Comparison of ENCODE assay signal across 9 cellular contexts in genomic region chr15:75902129-75902557, GRCh38. TPM values are rescaled to one million over a fixed set of nuclear protein-coding genes. Genes with fewer than 3 reads are reported as not detected.
DNase-seq lines count a peak whose midpoint lies in the region; ATAC-seq and TF ChIP-seq lines count a peak whose summit lies in the region.
"Had no signal": no experiment of that assay in that cellular context is flagged by ENCODE, and none has a peak within 500 bp of the region (broad histone marks: within the 10 kb centered on the region; RNA-seq: fewer than 3 reads in every experiment).

No MANE protein-coding gene starts in this region.

- H3K27ac ChIP-seq in ectodermal cell (ENCODE audit: insufficient read depth, low read depth, low read length, poor library complexity, severe bottlenecking) (peak overlapping the region; percentile 27), A673 (ENCODE audit: low read depth, low read length, poor library complexity, severe bottlenecking) (no peak overlapping the region)

- peak overlapping the region; percentile 71 for H3K27ac Mint-ChIP-seq in T-helper 1 cell treated with Interleukin-12 subunit alpha and Interleukin-12 subunit beta and Interleukin-4 antibody, amounts not matched to agents 30 μg/mL and 1 μg/mL, for 36 hours
- peak overlapping the region; percentile 88 for H3K27ac Mint-ChIP-seq in neural crest cell (ENCODE audit: unreplicated experiment)

- POLR2A ChIA-PET in A673 (lab: Charles Lee; ENCODE audit: low non-redundant PET), result no interaction called here

- DNase-seq in T-helper 1 cell, result no peak
- DNase-seq in NCI-H2171 treated with DMSO at 0.1 percent for 48 hours (lab: John Stamatoyannopoulos, UW), result peak; percentile 97
- DNase-seq in neural crest cell (ENCODE audit: low read depth, low spot score), result no peak
- no peak for DNase-seq in A673 (ENCODE audit: low spot score)
- no peak for DNase-seq in HPDE6-E6E7 (ENCODE audit: extremely low spot score)
- DNase-seq: IMR-90 had no signal

- H3K4me3 ChIP-seq in ectodermal cell (ENCODE audit: insufficient read depth, low read depth, low read length) (no peak overlapping the region), A673 (ENCODE audit: low read depth, low read length, poor library complexity, severe bottlenecking) (no peak overlapping the region)

- H3K9me3 ChIP-seq in ectodermal cell (ENCODE audit: control insufficient read depth, low read length) (no peaks in the 10 kb centered on the region), A673 (ENCODE audit: low read depth, low read length, poor library complexity, severe bottlenecking) (no peaks in the 10 kb centered on the region)

- H3K36me3 Mint-ChIP-seq in T-helper 1 cell treated with Interleukin-12 subunit alpha and Interleukin-12 subunit beta and Interleukin-4 antibody, amounts not matched to agents 30 μg/mL and 1 μg/mL, for 36 hours (ENCODE audit: low read depth), result peaks cover 21% of the 10 kb centered on the region
- H3K36me3 Mint-ChIP-seq in neural crest cell (ENCODE audit: low read depth), result peaks cover 5% of the 10 kb centered on the region

- H3K9me3 Mint-ChIP-seq in T-helper 1 cell treated with Interleukin-12 subunit alpha and Interleukin-12 subunit beta and Interleukin-4 antibody, amounts not matched to agents 30 μg/mL and 1 μg/mL, for 36 hours, result no peaks in the 10 kb centered on the region
- H3K9me3 Mint-ChIP-seq in neural crest cell, result no peaks in the 10 kb centered on the region

- H3K4me3 Mint-ChIP-seq in T-helper 1 cell treated with Interleukin-12 subunit alpha and Interleukin-12 subunit beta and Interleukin-4 antibody, amounts not matched to agents 30 μg/mL and 1 μg/mL, for 36 hours, result peak overlapping the region; percentile 58
- peak overlapping the region; percentile 100 for H3K4me3 Mint-ChIP-seq in neural crest cell

- no peaks in the 10 kb centered on the region for H3K27me3 Mint-ChIP-seq in T-helper 1 cell treated with Interleukin-12 subunit alpha and Interleukin-12 subunit beta and Interleukin-4 antibody, amounts not matched to agents 30 μg/mL and 1 μg/mL, for 36 hours (ENCODE audit: low read depth)
- H3K27me3 Mint-ChIP-seq in neural crest cell (ENCODE audit: low read depth), result no peaks in the 10 kb centered on the region

- WGBS in ectodermal cell, 2 experiments, result 65% methylated on average over 8 of the region's 8 CpGs

- peaks cover 30% of the 10 kb centered on the region for H3K4me1 Mint-ChIP-seq in T-helper 1 cell treated with Interleukin-12 subunit alpha and Interleukin-12 subunit beta and Interleukin-4 antibody, amounts not matched to agents 30 μg/mL and 1 μg/mL, for 36 hours (ENCODE audit: low read depth)
- peaks cover 37% of the 10 kb centered on the region for H3K4me1 Mint-ChIP-seq in neural crest cell

- no TSS peak for BruUV-seq in A673 (replicated peaks; lab: Mats Ljungman, UMichigan)

- H3K36me3 ChIP-seq in ectodermal cell (ENCODE audit: control insufficient read depth, insufficient read depth, low read length) (peaks cover 6% of the 10 kb centered on the region), A673 (ENCODE audit: insufficient read depth, low read length, poor library complexity, severe bottlenecking) (no peaks in the 10 kb centered on the region)

- no peak for TF ChIP-seq CTCF in neural crest cell (conservative IDR thresholded peaks at IDR 0.05)
- TF ChIP-seq CTCF in A673 (conservative IDR thresholded peaks at IDR 0.05; ENCODE audit: low read depth, low read length), result no peak

- peaks cover 7% of the 10 kb centered on the region for H3K4me1 ChIP-seq in ectodermal cell (ENCODE audit: control insufficient read depth, insufficient read depth, low read length)
- H3K4me1 ChIP-seq in A673 (ENCODE audit: insufficient read depth, low read length, poor library complexity, severe bottlenecking), result peaks cover 5% of the 10 kb centered on the region

- CTCF ChIA-PET in A673 (lab: Charles Lee), result no interaction called here

- H3K27me3 ChIP-seq in ectodermal cell (ENCODE audit: control insufficient read depth, insufficient read depth, low read length, poor library complexity, severe bottlenecking), result no peaks in the 10 kb centered on the region
- no peaks in the 10 kb centered on the region for H3K27me3 ChIP-seq in A673 (replicated peaks; ENCODE audit: insufficient read depth, low read depth, low read length, poor library complexity)

- intact Hi-C loops in A673 (cut with micrococcal nuclease; ENCODE audit: unreplicated experiment), result no loop called here

- ATAC-seq in HG03457 (IDR thresholded peaks at IDR 0.05; ENCODE audit: unreplicated experiment), result no peak

RNA-seq across cellular contexts. Expression of gene FBXO22, which starts 1.5 kb away (rescaled TPM):
- 51.3 TPM for polyA plus RNA-seq in ectodermal cell (2013, experiment 1 of 4)
- 48.1 TPM for polyA plus RNA-seq in ectodermal cell (2013, experiment 2 of 4)
- polyA plus RNA-seq in ectodermal cell (2013, experiment 3 of 4), result 40.0 TPM
- polyA plus RNA-seq in ectodermal cell (2013, experiment 4 of 4), result 45.1 TPM
- total RNA-seq in neural crest cell, result 51.9 and 53.8 TPM in 2 replicates
- 59.0 and 67.2 TPM in 2 replicates for total RNA-seq in A673 (2021)

RNA-seq across cellular contexts. Expression of gene UBE2Q2, which starts 58.9 kb away (rescaled TPM):
- 18.5 TPM for polyA plus RNA-seq in ectodermal cell (2013, experiment 1 of 4)
- 21.4 TPM for polyA plus RNA-seq in ectodermal cell (2013, experiment 2 of 4)
- 21.5 TPM for polyA plus RNA-seq in ectodermal cell (2013, experiment 3 of 4)
- 21.7 TPM for polyA plus RNA-seq in ectodermal cell (2013, experiment 4 of 4)
- 28.7 and 30.0 TPM in 2 replicates for total RNA-seq in neural crest cell
- total RNA-seq in A673 (2021), result 18.1 and 21.4 TPM in 2 replicates
